8 cellular contexts compared by ENCODE assay signal in the genomic region with DNA sequence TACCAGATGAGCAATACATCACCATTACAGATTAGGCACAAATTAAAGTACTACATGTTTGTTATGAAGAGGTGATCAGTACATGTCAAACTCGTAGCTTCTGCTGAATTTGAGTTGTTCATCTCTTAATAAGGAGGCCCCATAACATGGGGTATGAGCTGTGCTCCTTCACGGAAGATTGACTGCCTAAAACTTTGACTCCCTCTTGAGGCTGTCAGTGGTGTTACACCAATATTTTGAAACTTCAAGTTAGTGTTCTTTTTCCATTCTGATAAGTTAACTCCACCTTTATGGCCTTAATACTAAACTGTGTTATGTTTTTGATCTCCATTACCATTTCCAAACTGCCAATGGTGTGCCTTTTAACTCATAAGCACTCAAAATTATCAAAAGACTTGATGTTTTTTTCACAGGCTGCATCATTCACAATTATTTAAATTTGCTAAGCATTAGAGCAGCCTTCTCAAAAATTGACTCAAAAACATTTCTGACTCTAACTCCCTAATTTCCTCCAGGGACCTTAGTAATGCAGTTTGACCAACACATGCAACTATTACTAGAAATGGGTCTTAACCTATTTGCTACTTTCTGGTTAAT.
DNase-seq lines count a peak whose midpoint lies in the region; ATAC-seq and TF ChIP-seq lines count a peak whose summit lies in the region.

No MANE protein-coding gene starts in this region.

- H3K36me3 ChIP-seq in colonic mucosa, result no peaks in the 10 kb centered on the region

- H3K27me3 ChIP-seq in colonic mucosa, result no peaks in the 10 kb centered on the region

- no peak overlapping the region for H3K27ac ChIP-seq in colonic mucosa

- POLR2A ChIA-PET in activated CD8-positive, alpha-beta T cell treated with anti-CD3 and anti-CD28 coated beads for 36 hours (lab: Charles Lee), result no interaction called here
- POLR2A ChIA-PET in activated CD8-positive, alpha-beta T cell treated with anti-CD3 and anti-CD28 coated beads, Interleukin-2, amount 10 ng/mL, durations not matched to agents 7 days and 5 days (lab: Charles Lee), result no interaction called here

- TF ChIP-seq CTCF in activated CD8-positive, alpha-beta T cell treated with anti-CD3 and anti-CD28 coated beads for 36 hours (IDR thresholded peaks at IDR 0.05), result peak; percentile 17
- peak; percentile 22 for TF ChIP-seq CTCF in colonic mucosa (IDR thresholded peaks at IDR 0.05)
- peak; percentile 65 to 71 (median 66) for TF ChIP-seq CTCF in nephron (IDR thresholded peaks at IDR 0.05; ENCODE audit: unreplicated experiment in 3 of 3)

- H3K4me1 ChIP-seq in colonic mucosa, result no peaks in the 10 kb centered on the region

- H3K27me3 Mint-ChIP-seq in activated CD8-positive, alpha-beta T cell treated with anti-CD3 and anti-CD28 coated beads for 36 hours, result no peaks in the 10 kb centered on the region
- no peaks in the 10 kb centered on the region for H3K27me3 Mint-ChIP-seq in activated CD8-positive, alpha-beta T cell treated with anti-CD3 and anti-CD28 coated beads, Interleukin-2, amount 10 ng/mL, durations not matched to agents 7 days and 5 days (ENCODE audit: low read depth)
- H3K27me3 Mint-ChIP-seq in nephron (ENCODE audit: low read depth), result peaks cover 5% of the 10 kb centered on the region

- H3K36me3 Mint-ChIP-seq in activated CD8-positive, alpha-beta T cell treated with anti-CD3 and anti-CD28 coated beads for 36 hours (ENCODE audit: low read depth), result no peaks in the 10 kb centered on the region
- no peaks in the 10 kb centered on the region for H3K36me3 Mint-ChIP-seq in activated CD8-positive, alpha-beta T cell treated with anti-CD3 and anti-CD28 coated beads, Interleukin-2, amount 10 ng/mL, durations not matched to agents 7 days and 5 days (ENCODE audit: low read depth)
- H3K36me3 Mint-ChIP-seq in nephron (ENCODE audit: low read depth), result no peaks in the 10 kb centered on the region

- ATAC-seq in activated CD8-positive, alpha-beta T cell treated with anti-CD3 and anti-CD28 coated beads for 36 hours, result no peak
- ATAC-seq in activated CD8-positive, alpha-beta T cell treated with anti-CD3 and anti-CD28 coated beads, Interleukin-2, amount 10 ng/mL, durations not matched to agents 7 days and 5 days, result no peak
- peak; percentile 82 for ATAC-seq in HG02678 (IDR thresholded peaks at IDR 0.05; ENCODE audit: unreplicated experiment)
- no peak for ATAC-seq in HG02840 (IDR thresholded peaks at IDR 0.05; ENCODE audit: low FRiP score, unreplicated experiment)

- no peak overlapping the region for H3K9ac ChIP-seq in colonic mucosa (ENCODE audit: low read depth in 2 of 2, low read length in 2 of 2)

- H3K4me1 Mint-ChIP-seq in activated CD8-positive, alpha-beta T cell treated with anti-CD3 and anti-CD28 coated beads for 36 hours (ENCODE audit: low read depth), result no peaks in the 10 kb centered on the region
- no peaks in the 10 kb centered on the region for H3K4me1 Mint-ChIP-seq in activated CD8-positive, alpha-beta T cell treated with anti-CD3 and anti-CD28 coated beads, Interleukin-2, amount 10 ng/mL, durations not matched to agents 7 days and 5 days (ENCODE audit: low read depth)
- H3K4me1 Mint-ChIP-seq in nephron, result peaks cover 4% of the 10 kb centered on the region

- H3K9me3 Mint-ChIP-seq in activated CD8-positive, alpha-beta T cell treated with anti-CD3 and anti-CD28 coated beads for 36 hours, result no peaks in the 10 kb centered on the region
- H3K9me3 Mint-ChIP-seq in activated CD8-positive, alpha-beta T cell treated with anti-CD3 and anti-CD28 coated beads, Interleukin-2, amount 10 ng/mL, durations not matched to agents 7 days and 5 days (ENCODE audit: insufficient read depth), result peaks cover 13% of the 10 kb centered on the region
- no peaks in the 10 kb centered on the region for H3K9me3 Mint-ChIP-seq in nephron

- H3K4me3 ChIP-seq in colonic mucosa, result no peak overlapping the region

- CTCF ChIA-PET in activated CD8-positive, alpha-beta T cell treated with anti-CD3 and anti-CD28 coated beads for 36 hours (lab: Charles Lee), result interaction anchor here (1.1 kb wide), 1 partner anchor 31 kb away, joined by 4 read pairs; no protein-coding TSS in a partner anchor
- CTCF ChIA-PET in activated CD8-positive, alpha-beta T cell treated with anti-CD3 and anti-CD28 coated beads, Interleukin-2, amount 10 ng/mL, durations not matched to agents 7 days and 5 days (lab: Charles Lee), result interaction anchor here (1.2 kb wide), 1 partner anchor 10 kb away, joined by 4 read pairs; no protein-coding TSS in a partner anchor

- H3K27ac Mint-ChIP-seq in activated CD8-positive, alpha-beta T cell treated with anti-CD3 and anti-CD28 coated beads for 36 hours, result no peak overlapping the region
- no peak overlapping the region for H3K27ac Mint-ChIP-seq in activated CD8-positive, alpha-beta T cell treated with anti-CD3 and anti-CD28 coated beads, Interleukin-2, amount 10 ng/mL, durations not matched to agents 7 days and 5 days
- H3K27ac Mint-ChIP-seq in nephron, result no peak overlapping the region

- no peaks in the 10 kb centered on the region for H3K9me3 ChIP-seq in colonic mucosa

- intact Hi-C loops in activated CD8-positive, alpha-beta T cell treated with anti-CD3 and anti-CD28 coated beads for 36 hours (cut with micrococcal nuclease), result no loop called here
- intact Hi-C loops in colonic mucosa (cut with DNase I), result no loop called here

- no peak for DNase-seq in activated CD8-positive, alpha-beta T cell treated with anti-CD3 and anti-CD28 coated beads for 36 hours
- DNase-seq in activated CD8-positive, alpha-beta T cell treated with anti-CD3 and anti-CD28 coated beads, Interleukin-2, amount 10 ng/mL, durations not matched to agents 7 days and 5 days, result no peak
- DNase-seq in NCI-H146 (lab: John Stamatoyannopoulos, UW), result peak; percentile 53
- DNase-seq in colonic mucosa, result no peak
- DNase-seq in middle frontal gyrus (ENCODE audit: extremely low spot score, low spot score), result no peak

- no peak overlapping the region for H3K4me3 Mint-ChIP-seq in activated CD8-positive, alpha-beta T cell treated with anti-CD3 and anti-CD28 coated beads for 36 hours
- H3K4me3 Mint-ChIP-seq in activated CD8-positive, alpha-beta T cell treated with anti-CD3 and anti-CD28 coated beads, Interleukin-2, amount 10 ng/mL, durations not matched to agents 7 days and 5 days, result no peak overlapping the region
- H3K4me3 Mint-ChIP-seq in nephron, result no peak overlapping the region
